In the genomic region with DNA sequence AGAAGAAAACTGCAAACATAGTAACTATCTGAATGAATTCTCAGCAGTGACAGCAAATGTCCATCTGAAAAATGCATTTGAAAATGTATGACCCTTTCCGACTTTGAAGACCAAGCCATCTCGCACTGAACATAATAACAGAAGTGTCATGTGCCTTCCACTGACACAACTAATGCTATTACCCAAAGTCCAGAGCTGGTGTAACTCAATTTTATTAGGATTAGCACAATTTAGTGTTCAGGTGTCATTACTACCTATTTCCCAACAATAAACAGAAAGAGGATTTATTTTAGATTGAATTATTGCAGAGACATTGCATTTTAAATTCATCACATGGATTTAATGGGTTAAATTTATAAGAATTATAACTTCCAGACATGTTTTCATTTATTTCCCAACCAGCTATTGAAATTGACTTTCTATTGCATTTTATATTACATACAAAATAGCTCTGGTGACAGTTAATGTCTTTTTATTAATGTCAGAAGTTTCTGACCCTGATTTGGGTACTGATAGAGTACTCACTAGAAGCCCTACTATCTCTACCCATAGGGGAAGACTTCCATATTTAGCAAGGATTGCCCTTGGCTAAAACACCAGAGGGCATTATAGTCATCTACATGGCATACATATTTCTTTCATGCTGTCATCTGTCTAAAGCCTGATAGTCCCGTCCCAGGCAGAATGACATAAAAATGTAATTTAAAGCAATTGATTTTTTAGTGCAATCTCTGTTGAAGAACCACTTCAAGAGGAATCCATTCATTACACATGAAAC, we compare ENCODE assay signal across 16 cellular contexts. TPM values are rescaled to one million over a fixed set of nuclear protein-coding genes. Genes with fewer than 3 reads are reported as not detected.
DNase-seq lines count a peak whose midpoint lies in the region; ATAC-seq and TF ChIP-seq lines count a peak whose summit lies in the region.
"Had no signal": no experiment of that assay in that cellular context is flagged by ENCODE, and none has a peak within 500 bp of the region (broad histone marks: within the 10 kb centered on the region; RNA-seq: fewer than 3 reads in every experiment).

No MANE protein-coding gene starts in this region.

- no peak overlapping the region for H2AFZ ChIP-seq in PC-3 (ENCODE audit: low read length)

- BruUV-seq in PC-3 (replicated peaks; lab: Mats Ljungman, UMichigan), result no TSS peak

- peaks cover 12% of the 10 kb centered on the region for H3K9me3 Mint-ChIP-seq in activated T-helper 2 cell treated with anti-CD3 and anti-CD28 coated beads, Interferon-gamma antibody, Interleukin-2, Interleukin-4, amounts not matched to agents 10 μg/mL and 5 μg/mL and 100 μg/mL, durations not matched to agents 14 hours and 24 hours and 36 hours

- H3K27me3 ChIP-seq in PC-3 (ENCODE audit: low read length) (no peaks in the 10 kb centered on the region), Peyer's patch (no peaks in the 10 kb centered on the region), BE2C (no peaks in the 10 kb centered on the region)
- H3K27me3 ChIP-seq: SJSA1 had no signal

- ATAC-seq in PC-3, result peak; percentile 59
- ATAC-seq: activated T-cell treated with anti-CD3 and anti-CD28 coated beads, Interleukin-2, amount 50 U/mL, for 4 hours; esophagus mucosa had no signal

- H3K4me3 Mint-ChIP-seq in activated T-helper 2 cell treated with anti-CD3 and anti-CD28 coated beads, Interferon-gamma antibody, Interleukin-2, Interleukin-4, amounts not matched to agents 10 μg/mL and 5 μg/mL and 100 μg/mL, durations not matched to agents 14 hours and 24 hours and 36 hours (ENCODE audit: low read depth), result no peak overlapping the region
- H3K4me3 Mint-ChIP-seq: activated T-cell treated with anti-CD3 and anti-CD28 coated beads, Interleukin-2, amount 50 U/mL, for 4 hours; IgD-negative memory B cell had no signal

- H3K36me3 Mint-ChIP-seq in activated T-helper 2 cell treated with anti-CD3 and anti-CD28 coated beads, Interferon-gamma antibody, Interleukin-2, Interleukin-4, amounts not matched to agents 10 μg/mL and 5 μg/mL and 100 μg/mL, durations not matched to agents 14 hours and 24 hours and 36 hours (ENCODE audit: low read depth), result no peaks in the 10 kb centered on the region

- H3K36me3 ChIP-seq in PC-3 (ENCODE audit: low read depth, low read length) (no peaks in the 10 kb centered on the region), Peyer's patch (no peaks in the 10 kb centered on the region), BE2C (no peaks in the 10 kb centered on the region)
- H3K36me3 ChIP-seq: neutrophil, SJSA1 had no signal

- H3K4me1 ChIP-seq in PC-3 (ENCODE audit: insufficient read depth, low read length) (peaks cover 7% of the 10 kb centered on the region; the same call in 1 of the 2 replicates), Peyer's patch (peaks cover 0 to 7% (median 0%) of the 10 kb centered on the region in 4 donors), BE2C (no peaks in the 10 kb centered on the region)

- H3K79me2 ChIP-seq in PC-3 (ENCODE audit: low read length), result no peaks in the 10 kb centered on the region

- H3K27me3 Mint-ChIP-seq in activated T-helper 2 cell treated with anti-CD3 and anti-CD28 coated beads, Interferon-gamma antibody, Interleukin-2, Interleukin-4, amounts not matched to agents 10 μg/mL and 5 μg/mL and 100 μg/mL, durations not matched to agents 14 hours and 24 hours and 36 hours (ENCODE audit: low read depth), result peaks cover 1% of the 10 kb centered on the region
- H3K27me3 Mint-ChIP-seq: IgD-negative memory B cell had no signal

- H3K27ac Mint-ChIP-seq in activated T-helper 2 cell treated with anti-CD3 and anti-CD28 coated beads, Interferon-gamma antibody, Interleukin-2, Interleukin-4, amounts not matched to agents 10 μg/mL and 5 μg/mL and 100 μg/mL, durations not matched to agents 14 hours and 24 hours and 36 hours, result no peak overlapping the region
- H3K27ac Mint-ChIP-seq: IgD-negative memory B cell had no signal

- H3K9ac ChIP-seq in PC-3 (ENCODE audit: low read length), result no peak overlapping the region

- POLR2A ChIA-PET in PC-3 (lab: Charles Lee; ENCODE audit: unreplicated experiment), result interaction anchor here (0.5 kb wide), 1 partner anchor 1283 kb away, joined by 5 read pairs; no protein-coding TSS in a partner anchor

- CTCF ChIA-PET in PC-3 (lab: Charles Lee), result interaction anchor here (0.7 kb wide), 1 partner anchor 89 kb away, joined by 4 read pairs; no protein-coding TSS in a partner anchor

- H4K20me1 ChIP-seq in PC-3 (ENCODE audit: low read length), result no peaks in the 10 kb centered on the region

- H3K9me3 ChIP-seq in PC-3 (ENCODE audit: low read length), result peaks cover 4% of the 10 kb centered on the region; the same call in 1 of the 2 replicates
- H3K9me3 ChIP-seq in Peyer's patch, result no peaks in the 10 kb centered on the region
- no peaks in the 10 kb centered on the region for H3K9me3 ChIP-seq in BE2C
- H3K9me3 ChIP-seq: neutrophil, SJSA1 had no signal

- TF ChIP-seq POLR2A in Peyer's patch (IDR thresholded peaks at IDR 0.05), result no peak

- peak; percentile 36; the same call in 1 of the 2 replicates for TF ChIP-seq CTCF in PC-3 (conservative IDR thresholded peaks at IDR 0.05; ENCODE audit: low read depth, low read length)
- TF ChIP-seq CTCF in Peyer's patch (IDR thresholded peaks at IDR 0.05), result peak in 3 of 6 experiments; percentile 33 to 55 (median 37)
- no peak for TF ChIP-seq CTCF in BE2C (IDR thresholded peaks at IDR 0.05; ENCODE audit: low read depth, low read length)

- no peaks in the 10 kb centered on the region for H3K9me2 ChIP-seq in PC-3 (replicated peaks; ENCODE audit: low read length)

- H3K4me2 ChIP-seq in PC-3 (ENCODE audit: low read length), result peak overlapping the region; percentile 15; the same call in 1 of the 2 replicates

- H3K27ac ChIP-seq in PC-3 (ENCODE audit: low read length) (no peak overlapping the region), Peyer's patch (no peak overlapping the region)
- H3K27ac ChIP-seq: neutrophil, SJSA1 had no signal

- no peaks in the 10 kb centered on the region for H3K4me1 Mint-ChIP-seq in activated T-helper 2 cell treated with anti-CD3 and anti-CD28 coated beads, Interferon-gamma antibody, Interleukin-2, Interleukin-4, amounts not matched to agents 10 μg/mL and 5 μg/mL and 100 μg/mL, durations not matched to agents 14 hours and 24 hours and 36 hours (ENCODE audit: low read depth)
- H3K4me1 Mint-ChIP-seq: IgD-negative memory B cell had no signal

- no peaks in the 10 kb centered on the region for H3F3A ChIP-seq in PC-3 (ENCODE audit: low read length, unreplicated experiment)

- no peak overlapping the region for H3K4me3 ChIP-seq in PC-3 (ENCODE audit: low read length)
- H3K4me3 ChIP-seq in Peyer's patch, result no peak overlapping the region
- no peak overlapping the region for H3K4me3 ChIP-seq in BE2C (ENCODE audit: low read depth, low read length)
- H3K4me3 ChIP-seq: SJSA1 had no signal

- intact Hi-C loops in PC-3 (cut with micrococcal nuclease), result no loop called here
- intact Hi-C loops in activated T-helper 2 cell treated with anti-CD3 and anti-CD28 coated beads, Interferon-gamma antibody, Interleukin-2, Interleukin-4, amounts not matched to agents 10 μg/mL and 5 μg/mL and 100 μg/mL, durations not matched to agents 14 hours and 24 hours and 36 hours (cut with micrococcal nuclease), result no loop called here

- DNase-seq in A172 (ENCODE audit: low spot score) (peak; percentile 53), DMS53 treated with DMSO at 0.1 percent for 48 hours (lab: John Stamatoyannopoulos, UW; ENCODE audit: unreplicated experiment) (peak; percentile 11), PC-3 (peak; percentile 73), fibroblast of gingiva (ENCODE audit: low read depth) (peak; percentile 31), Peyer's patch (no peak), DMS114 treated with DMSO at 0.1 percent for 48 hours (lab: John Stamatoyannopoulos, UW; ENCODE audit: unreplicated experiment) (no peak), BE2C (no peak)
- no peak for DNase-seq in activated T-helper 2 cell treated with anti-CD3 and anti-CD28 coated beads, Interferon-gamma antibody, Interleukin-2, Interleukin-4, amounts not matched to agents 10 μg/mL and 5 μg/mL and 100 μg/mL, durations not matched to agents 14 hours and 24 hours and 36 hours (ENCODE audit: low spot score)
- DNase-seq: activated CD4-positive, CD25-positive, alpha-beta regulatory T cell; activated T-cell treated with anti-CD3 and anti-CD28 coated beads, Interleukin-2, amount 50 U/mL, for 4 hours; GOT3; NCI-H2171 treated with DMSO at 0.1 percent for 48 hours had no signal

RNA-seq across cellular contexts. Expression of gene STK39, which starts 7.0 kb away (rescaled TPM):
- total RNA-seq in A172 (2014; rRNA removed; shearing (Covaris generic)), result 35.3 and 37.5 TPM in 2 replicates
- total RNA-seq in PC-3 (2014; rRNA removed) (17.9 and 20.8 TPM in 2 replicates), Peyer's patch (10 to 100 TPM; 39.6 to 55.9 (median 51.0) TPM)
- total RNA-seq in activated T-helper 2 cell treated with anti-CD3 and anti-CD28 coated beads, Interferon-gamma antibody, Interleukin-2, Interleukin-4, amounts not matched to agents 10 μg/mL and 5 μg/mL and 100 μg/mL, durations not matched to agents 14 hours and 24 hours and 36 hours, result 46.0 and 46.3 TPM in 2 replicates
- polyA plus RNA-seq in BE2C (2012; ENCODE audit: insufficient read depth, insufficient read length, low read depth), result 14.0 TPM

Comparison
In these comparisons a context has a peak if more than half of its experiments do, and no peak if none do; other contexts are left out.
1. DNase-seq: peak in A172 (single experiment), DMS53 treated with DMSO at 0.1 percent for 48 hours (single experiment), PC-3 (single experiment) and fibroblast of gingiva (single experiment); none in Peyer's patch (0 of 3), DMS114 treated with DMSO at 0.1 percent for 48 hours (single experiment), activated T-helper 2 cell treated with anti-CD3 and anti-CD28 coated beads, Interferon-gamma antibody, Interleukin-2, Interleukin-4, amounts not matched to agents 10 μg/mL and 5 μg/mL and 100 μg/mL, durations not matched to agents 14 hours and 24 hours and 36 hours (single experiment) and BE2C (single experiment).